Comparison of ENCODE assay signal across 8 cellular contexts in the genomic region with DNA sequence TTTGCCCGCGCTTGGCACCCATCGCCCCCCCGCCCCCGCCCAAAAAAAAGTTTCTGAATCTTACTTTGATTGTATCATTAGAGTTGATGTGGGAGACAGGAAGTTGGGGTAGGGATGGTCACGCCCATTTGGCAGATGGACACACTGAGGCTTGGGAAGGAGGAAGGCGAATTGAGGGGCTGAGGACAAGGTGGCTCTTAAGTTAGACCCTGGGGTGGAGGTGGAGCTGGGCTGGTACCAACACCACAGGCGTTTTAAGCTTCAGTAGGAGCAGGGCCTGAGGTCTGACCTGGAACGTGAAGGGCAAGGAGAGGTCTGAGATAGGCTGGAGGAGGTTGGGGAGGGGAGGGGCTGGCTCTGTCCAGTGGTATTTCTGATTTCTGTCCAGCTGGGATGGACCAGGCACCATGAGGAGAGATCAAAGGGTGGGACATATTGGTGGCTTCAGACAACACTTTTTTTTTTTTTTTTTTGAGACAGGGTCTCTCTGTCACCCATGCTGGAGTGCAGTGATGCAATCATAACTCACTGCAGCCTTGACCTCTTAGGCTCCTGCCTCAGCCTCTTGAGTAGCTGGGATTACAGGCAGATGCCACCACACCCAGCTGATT. TPM values are rescaled to one million over a fixed set of nuclear protein-coding genes. Genes with fewer than 3 reads are reported as not detected.
A peak's percentile ranks its signal among the peaks of the same experiment; 100 is the strongest.
DNase-seq lines count a peak whose midpoint lies in the region; ATAC-seq, FAIRE-seq and TF ChIP-seq lines count a peak whose summit lies in the region.

No MANE protein-coding gene starts in this region.

- FAIRE-seq in bronchial epithelial cell (lab: Jason Lieb, UNC) = no peak

- H3K4me1 Mint-ChIP-seq in CD4-positive, alpha-beta T cell (ENCODE audit: low read depth) = peaks cover 45% of the 10 kb centered on the region
- peaks cover 9% of the 10 kb centered on the region for H3K4me1 Mint-ChIP-seq in nephron

- TF ChIP-seq CTCF in CD4-positive, alpha-beta T cell (IDR thresholded peaks at IDR 0.05) = no peak
- TF ChIP-seq CTCF in KMS-11 (conservative IDR thresholded peaks at IDR 0.05; ENCODE audit: low read depth, low read length) = no peak
- no peak for TF ChIP-seq CTCF in bronchial epithelial cell (IDR thresholded peaks at IDR 0.05; ENCODE audit: insufficient read depth, low read length, severe bottlenecking)
- TF ChIP-seq CTCF in nephron (IDR thresholded peaks at IDR 0.05; ENCODE audit: unreplicated experiment in 3 of 3) = no peak

- peak overlapping the region; percentile 52; the same call in 1 of the 2 replicates for H2AFZ ChIP-seq in KMS-11 (ENCODE audit: low read depth)

- H3K36me3 ChIP-seq in KMS-11 (ENCODE audit: insufficient read depth) (no peaks in the 10 kb centered on the region), bronchial epithelial cell (ENCODE audit: control insufficient read depth, insufficient read depth, low read length) (peaks cover 3% of the 10 kb centered on the region)

- no peaks in the 10 kb centered on the region for H3K79me2 ChIP-seq in KMS-11 (ENCODE audit: insufficient read depth, low read depth)

- ATAC-seq in CD4-positive, alpha-beta T cell (ENCODE audit: poor library complexity) = no peak
- ATAC-seq in GM18502 (IDR thresholded peaks at IDR 0.05; ENCODE audit: poor library complexity, unreplicated experiment) = no peak

- H3K27me3 Mint-ChIP-seq in CD4-positive, alpha-beta T cell = no peaks in the 10 kb centered on the region
- peaks cover 16% of the 10 kb centered on the region for H3K27me3 Mint-ChIP-seq in nephron (ENCODE audit: low read depth)

- H3K4me3 ChIP-seq in KMS-11 (IDR thresholded peaks at IDR 0.05; ENCODE audit: insufficient read depth, low read depth, low read length) (no peak overlapping the region), bronchial epithelial cell (ENCODE audit: low read depth, low read length) (peak overlapping the region; percentile 84)

- H3K27ac ChIP-seq in CD4-positive, alpha-beta T cell (ENCODE audit: low read depth, low read length) = peak overlapping the region; percentile 50
- no peak overlapping the region for H3K27ac ChIP-seq in KMS-11

- peak overlapping the region; percentile 42; the same call in 1 of the 2 replicates for H3K4me2 ChIP-seq in KMS-11

- CTCF ChIA-PET in CD4-positive, alpha-beta T cell (lab: Charles Lee) = interaction anchor here (0.6 to 12.7 kb wide), 8 partner anchors 14 to 128 kb away, joined by 3 to 136 read pairs (median 8); no protein-coding TSS in a partner anchor

- no peaks in the 10 kb centered on the region for H3K9me3 ChIP-seq in CD4-positive, alpha-beta T cell (ENCODE audit: control insufficient read depth, low read length)

- POLR2A ChIA-PET in CD4-positive, alpha-beta T cell (lab: Charles Lee) = interaction anchor here (2.2 to 27.2 kb wide), 3 partner anchors 19 to 66 kb away, joined by 19 to 767 read pairs (median 293); a partner anchor contains a TSS

- intact Hi-C loops in CD4-positive, alpha-beta T cell (cut with DNase I, micrococcal nuclease) = loop anchor here (2.0 to 10.0 kb wide), 4 partner anchors 14 to 272 kb away; a partner anchor contains a TSS

- no peak overlapping the region for H3K9ac ChIP-seq in KMS-11

- no peaks in the 10 kb centered on the region for H3K36me3 Mint-ChIP-seq in CD4-positive, alpha-beta T cell (ENCODE audit: low read depth)
- no peaks in the 10 kb centered on the region for H3K36me3 Mint-ChIP-seq in nephron (ENCODE audit: low read depth)

- H3K27me3 ChIP-seq in CD4-positive, alpha-beta T cell (ENCODE audit: control insufficient read depth, insufficient read depth, low read length) = no peaks in the 10 kb centered on the region
- H3K27me3 ChIP-seq in KMS-11 (ENCODE audit: insufficient read depth, low read depth) (no peaks in the 10 kb centered on the region), bronchial epithelial cell (ENCODE audit: control insufficient read depth, insufficient read depth, low read length) (no peaks in the 10 kb centered on the region)

- H3K9me3 Mint-ChIP-seq in CD4-positive, alpha-beta T cell = no peaks in the 10 kb centered on the region
- no peaks in the 10 kb centered on the region for H3K9me3 Mint-ChIP-seq in nephron

- H3K4me1 ChIP-seq in KMS-11 (ENCODE audit: low read depth, poor library complexity, severe bottlenecking) = peaks cover 36% of the 10 kb centered on the region

- H3K27ac Mint-ChIP-seq in CD4-positive, alpha-beta T cell = peak overlapping the region; percentile 21
- H3K27ac Mint-ChIP-seq in nephron = peak overlapping the region; percentile 29 to 72 (median 52)

- DNase-seq in CD4-positive, alpha-beta T cell = no peak
- DNase-seq in bronchial epithelial cell (ENCODE audit: low read depth) = peak; percentile 10
- DNase-seq in DMS 273 treated with DMSO at 0.1 percent for 48 hours (lab: John Stamatoyannopoulos, UW) = no peak
- DNase-seq in medulla oblongata (ENCODE audit: extremely low spot score) = no peak
- no peak for DNase-seq in NCI-H2196 (lab: John Stamatoyannopoulos, UW; ENCODE audit: unreplicated experiment)

- H3K4me3 Mint-ChIP-seq in CD4-positive, alpha-beta T cell = peak overlapping the region; percentile 60
- peak overlapping the region; percentile 62 to 76 (median 74) for H3K4me3 Mint-ChIP-seq in nephron

- H4K20me1 ChIP-seq in KMS-11 (ENCODE audit: insufficient read depth) = no peaks in the 10 kb centered on the region

RNA-seq across cellular contexts. Expression of a gene that starts 0.8 kb away (rescaled TPM):
- total RNA-seq in CD4-positive, alpha-beta T cell = 1 to 10 TPM; 6.9 to 9.7 TPM
- total RNA-seq in bronchial epithelial cell = 16.6 and 23.0 TPM in 2 replicates

RNA-seq across cellular contexts. Expression of a gene that starts 33.2 kb away (rescaled TPM):
- 100 to 1,000 TPM; 132 to 139 TPM for total RNA-seq in CD4-positive, alpha-beta T cell
- 32.9 and 40.7 TPM in 2 replicates for total RNA-seq in bronchial epithelial cell

RNA-seq across cellular contexts. Expression of a gene that starts 34.9 kb away (rescaled TPM):
- total RNA-seq in CD4-positive, alpha-beta T cell = 10 to 100 TPM; 16.4 to 17.7 TPM
- total RNA-seq in bronchial epithelial cell = 5.5 and 8.3 TPM in 2 replicates

RNA-seq across cellular contexts. Expression of a gene that starts 42.2 kb away (rescaled TPM):
- total RNA-seq in CD4-positive, alpha-beta T cell = 10 to 100 TPM; 71.9 to 74.1 TPM
- total RNA-seq in bronchial epithelial cell = 6.8 and 7.0 TPM in 2 replicates
